9 cellular contexts compared by ENCODE assay signal in the genomic region with DNA sequence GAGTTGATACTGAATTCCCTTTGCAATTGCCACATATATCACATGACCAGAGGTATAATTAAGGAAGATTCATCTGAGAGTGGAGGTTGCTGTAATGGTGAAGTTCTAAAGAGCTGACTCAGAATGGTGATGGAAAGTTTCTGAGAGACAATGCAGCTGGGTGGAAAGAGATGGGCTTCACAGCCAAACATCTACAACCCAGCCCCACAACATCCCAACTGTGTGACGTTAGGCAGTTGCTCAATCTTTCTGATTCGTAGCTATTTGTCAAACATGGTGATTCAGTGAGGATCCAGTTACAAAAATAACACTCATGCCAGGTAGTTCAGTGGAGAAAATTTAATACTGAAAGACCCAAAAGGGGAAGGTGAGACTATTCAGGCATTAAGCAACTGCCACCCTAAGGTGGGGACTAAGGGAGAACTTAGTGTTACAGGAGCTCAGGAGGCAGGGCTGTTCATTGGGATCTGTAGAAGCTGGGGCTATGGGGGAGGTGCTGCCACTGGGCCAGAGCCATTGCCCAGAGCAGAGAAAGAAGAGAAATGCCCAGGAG. TPM values are rescaled to one million over a fixed set of nuclear protein-coding genes. Genes with fewer than 3 reads are reported as not detected.
DNase-seq lines count a peak whose midpoint lies in the region; ATAC-seq, FAIRE-seq and TF ChIP-seq lines count a peak whose summit lies in the region.
"Had no signal": no experiment of that assay in that cellular context is flagged by ENCODE, and none has a peak within 500 bp of the region (broad histone marks: within the 10 kb centered on the region; RNA-seq: fewer than 3 reads in every experiment).

No MANE protein-coding gene starts in this region.

- H3K9me3 ChIP-seq in heart left ventricle (no peaks in the 10 kb centered on the region), tibial artery (no peaks in the 10 kb centered on the region)

- peaks cover 0 to 46% (median 16%) of the 10 kb centered on the region in 9 donors for H3K36me3 ChIP-seq in heart left ventricle
- H3K36me3 ChIP-seq in tibial artery, result peaks cover 0 to 15% (median 6%) of the 10 kb centered on the region in 3 donors

- H3K27ac ChIP-seq in heart left ventricle (peak overlapping the region in 3 of 12 donors; percentile 34 to 63 (median 55)), tibial artery (peak overlapping the region; percentile 16 to 23)
- H3K27ac ChIP-seq: parathyroid adenoma had no signal

- TF ChIP-seq POLR2A in heart left ventricle (IDR thresholded peaks at IDR 0.05) (no peak), GM12891 (IDR thresholded peaks at IDR 0.05; ENCODE audit: low read depth, low read length) (no peak)

- peak in 3 of 4 donors; percentile 63 to 87 (median 73) for ATAC-seq in heart left ventricle

- no peak for DNase-seq in activated T-cell treated with anti-CD3 and anti-CD28 coated beads, Interleukin-2, amount 50 U/mL, for 24 hours
- DNase-seq in activated T-cell treated with anti-CD3 and anti-CD28 coated beads for 4 hours (no peak), RPMI7951 (ENCODE audit: low read depth) (peak; percentile 88), heart left ventricle (peak in 1 of 5 donors; percentile 38), tibial artery (peak in 1 of 2 donors; percentile 63), GM12891 (ENCODE audit: insufficient read length, low spot score) (no peak), globus pallidus (ENCODE audit: low spot score) (no peak), hippocampal formation (lab: John Stamatoyannopoulos, UW) (no peak)

- FAIRE-seq in GM12891 (lab: Jason Lieb, UNC), result no peak

- no peaks in the 10 kb centered on the region for H3K27me3 Mint-ChIP-seq in activated T-cell treated with anti-CD3 and anti-CD28 coated beads, Interleukin-2, amount 50 U/mL, for 24 hours

- H3K27me3 ChIP-seq in heart left ventricle (no peaks in the 10 kb centered on the region), tibial artery (no peaks in the 10 kb centered on the region)

- H3K27ac Mint-ChIP-seq in activated T-cell treated with anti-CD3 and anti-CD28 coated beads, Interleukin-2, amount 50 U/mL, for 24 hours, result peak overlapping the region; percentile 87

- peaks cover 5% of the 10 kb centered on the region for H3K36me3 Mint-ChIP-seq in activated T-cell treated with anti-CD3 and anti-CD28 coated beads, Interleukin-2, amount 50 U/mL, for 24 hours (ENCODE audit: low read depth)

- H3K4me3 ChIP-seq in heart left ventricle (no peak overlapping the region), tibial artery (no peak overlapping the region)

- peaks cover 0 to 33% (median 0%) of the 10 kb centered on the region in 12 donors for H3K4me1 ChIP-seq in heart left ventricle
- H3K4me1 ChIP-seq in tibial artery, result no peaks in the 10 kb centered on the region
- H3K4me1 ChIP-seq: parathyroid adenoma had no signal

- no peaks in the 10 kb centered on the region for H3K9me3 Mint-ChIP-seq in activated T-cell treated with anti-CD3 and anti-CD28 coated beads, Interleukin-2, amount 50 U/mL, for 24 hours

- H3K4me1 Mint-ChIP-seq in activated T-cell treated with anti-CD3 and anti-CD28 coated beads, Interleukin-2, amount 50 U/mL, for 24 hours (ENCODE audit: low read depth), result peaks cover 21% of the 10 kb centered on the region

- intact Hi-C loops in heart left ventricle (cut with DNase I), result loop anchor here in 4 of 10 donors (5.0 to 10.0 kb wide), 4 partner anchors 74 to 297 kb away; a partner anchor contains a TSS
- intact Hi-C loops in tibial artery (cut with DNase I; ENCODE audit: low total_unique reads), result loop anchor here (5.0 kb wide), 1 partner anchor 304 kb away; no protein-coding TSS in a partner anchor

- TF ChIP-seq CTCF in heart left ventricle (IDR thresholded peaks at IDR 0.05) (no peak), tibial artery (IDR thresholded peaks at IDR 0.05) (no peak)

- H3K4me3 Mint-ChIP-seq in activated T-cell treated with anti-CD3 and anti-CD28 coated beads, Interleukin-2, amount 50 U/mL, for 24 hours, result no peak overlapping the region

- WGBS in heart left ventricle, 4 donors, result 43 to 78% (median 58%) methylated on average over 2 of the region's 2 CpGs

TF ChIP-seq in GM12891, 5 proteins besides CTCF, POLR2A, EP300 and RAD21:
- TF ChIP-seq TAF1 (IDR thresholded peaks at IDR 0.05; ENCODE audit: low read depth, low read length) (no peak), POLR2AphosphoS5 (IDR thresholded peaks at IDR 0.05; ENCODE audit: low read depth, low read length) (no peak), PAX5 (IDR thresholded peaks at IDR 0.05; ENCODE audit: insufficient read depth, low read length, severe bottlenecking) (no peak), POU2F2 (IDR thresholded peaks at IDR 0.05; ENCODE audit: low read depth, low read length) (no peak), SPI1 (IDR thresholded peaks at IDR 0.05; ENCODE audit: low read depth, low read length) (no peak)

RNA-seq across cellular contexts. Expression of a gene that starts 6.9 kb away (rescaled TPM):
- 8.9 and 9.5 TPM in 2 replicates for total RNA-seq in RPMI7951 (2014; rRNA removed; shearing (Covaris generic))
- total RNA-seq in heart left ventricle, result 10 to 100 TPM; 55.8 to 96.5 (median 73.3) TPM
- polyA plus RNA-seq in heart left ventricle, result 10 to 100 TPM; 51.8 to 72.8 TPM
- 17.2 TPM for polyA plus RNA-seq in GM12891 (2012; ENCODE audit: low read depth, missing spikeins)

RNA-seq across cellular contexts. Expression of a gene that starts 35.7 kb away (rescaled TPM):
- not detected in 2 replicates for total RNA-seq in RPMI7951 (2014; rRNA removed; shearing (Covaris generic))
- total RNA-seq in heart left ventricle, result 1 to 10 TPM in 5 of 9 donors, under 1 TPM in 2, not detected in 2; 0.61 to 2.4 (median 1.2) TPM
- polyA plus RNA-seq in heart left ventricle, result under 1 TPM in 1 of 2 donors, not detected in 1; 0.36 TPM
- polyA plus RNA-seq in GM12891 (2012; ENCODE audit: low read depth, missing spikeins), result not detected
